In genomic region chr9:93962561-93963440, GRCh38 we compare ENCODE assay signal across 8 cellular contexts. TPM values are rescaled to one million over a fixed set of nuclear protein-coding genes. Genes with fewer than 3 reads are reported as not detected.
DNase-seq lines count a peak whose midpoint lies in the region; ATAC-seq and TF ChIP-seq lines count a peak whose summit lies in the region.

No MANE protein-coding gene starts in this region.

- POLR2A ChIA-PET in HEK293 (lab: Yijun Ruan, JAX) = interaction anchor here (0.6 kb wide), 1 partner anchor 238 kb away, joined by 6 read pairs; no protein-coding TSS in a partner anchor

- no peak overlapping the region for H3K27ac ChIP-seq in C4-2B
- H3K27ac ChIP-seq in HEK293 (ENCODE audit: extremely low read depth, low read depth, low read length) = no peak overlapping the region

- H3K9me3 ChIP-seq in HEK293 (ENCODE audit: control insufficient read depth, insufficient read depth, low read depth, low read length) = no peaks in the 10 kb centered on the region

- TF ChIP-seq CTCF in C4-2B (conservative IDR thresholded peaks at IDR 0.05) (peak; percentile 90), HEK293 (tag by site-specific recombination; IDR thresholded peaks at IDR 0.05) (0 out of 2 replicates have a peak, but pooled peaks have one; percentile 7)

- no peak overlapping the region for H3K4me3 ChIP-seq in HEK293 (ENCODE audit: low read depth, low read length)

- CTCF ChIA-PET in HEK293 (lab: Yijun Ruan, JAX) = interaction anchor here (0.7 to 6.4 kb wide), 27 partner anchors 10 to 334 kb away, joined by 3 to 96 read pairs (median 4); no protein-coding TSS in a partner anchor

- H3K36me3 ChIP-seq in HEK293 (ENCODE audit: control insufficient read depth in 2 of 2, insufficient read depth in 1 of 2, low read length in 2 of 2) = no peaks in the 10 kb centered on the region

- peak; percentile 80 for ATAC-seq in left colon
- ATAC-seq in HG03039 (IDR thresholded peaks at IDR 0.05; ENCODE audit: unreplicated experiment) = no peak

- no peaks in the 10 kb centered on the region for H3K4me1 ChIP-seq in HEK293 (ENCODE audit: control insufficient read depth, insufficient read depth, low read length)

- DNase-seq in NCI-H345 (lab: John Stamatoyannopoulos, UW) (peak; percentile 71), left colon (peak; percentile 54 to 82)
- DNase-seq in activated CD4-positive, CD25-positive, alpha-beta regulatory T cell treated with anti-CD3 and anti-CD28 coated beads, Interleukin-2, amount 50 U/mL, for 72 hours = peak; percentile 74
- DNase-seq in central memory CD4-positive, alpha-beta T cell = peak; percentile 71
- DNase-seq in stimulated activated CD4-positive, alpha-beta T cell treated with anti-CD3 and anti-CD28 coated beads, Interleukin-2, amount 100 ng/mL, for 4 hours (ENCODE audit: low read depth) = peak; percentile 79

- intact Hi-C loops in left colon (cut with DNase I, micrococcal nuclease) = loop anchor here (5.0 kb wide), 1 partner anchor 280 kb away; no protein-coding TSS in a partner anchor

TF ChIP-seq in HEK293, 187 proteins besides CTCF, POLR2A, EP300 and RAD21 (continues in another document):
- TF ChIP-seq, protein P1, sequence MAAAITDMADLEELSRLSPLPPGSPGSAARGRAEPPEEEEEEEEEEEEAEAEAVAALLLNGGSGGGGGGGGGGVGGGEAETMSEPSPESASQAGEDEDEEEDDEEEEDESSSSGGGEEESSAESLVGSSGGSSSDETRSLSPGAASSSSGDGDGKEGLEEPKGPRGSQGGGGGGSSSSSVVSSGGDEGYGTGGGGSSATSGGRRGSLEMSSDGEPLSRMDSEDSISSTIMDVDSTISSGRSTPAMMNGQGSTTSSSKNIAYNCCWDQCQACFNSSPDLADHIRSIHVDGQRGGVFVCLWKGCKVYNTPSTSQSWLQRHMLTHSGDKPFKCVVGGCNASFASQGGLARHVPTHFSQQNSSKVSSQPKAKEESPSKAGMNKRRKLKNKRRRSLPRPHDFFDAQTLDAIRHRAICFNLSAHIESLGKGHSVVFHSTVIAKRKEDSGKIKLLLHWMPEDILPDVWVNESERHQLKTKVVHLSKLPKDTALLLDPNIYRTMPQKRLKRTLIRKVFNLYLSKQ (tag by site-specific recombination; IDR thresholded peaks at IDR 0.05; ENCODE audit: borderline replicate concordance) = no peak
- TF ChIP-seq ZNF654 (tag by site-specific recombination; IDR thresholded peaks at IDR 0.05; ENCODE audit: low read depth) (peak; percentile 82), ZNF792 (tag by site-specific recombination; IDR thresholded peaks at IDR 0.05) (no peak), KLF10 (tag by site-specific recombination; IDR thresholded peaks at IDR 0.05) (no peak), ZNF600 (tag by site-specific recombination; IDR thresholded peaks at IDR 0.05) (no peak), ZNF701 (tag by site-specific recombination; IDR thresholded peaks at IDR 0.05) (no peak), ZFHX2 (tag by site-specific recombination; conservative IDR thresholded peaks at IDR 0.05) (peak; percentile 53; the same call in 1 of the 2 replicates), GLIS1 (tag by site-specific recombination; IDR thresholded peaks at IDR 0.05) (peak; percentile 51; the same call in 1 of the 2 replicates), ZNF571 (tag by site-specific recombination; IDR thresholded peaks at IDR 0.05) (no peak), ZBTB8A (tag by site-specific recombination; IDR thresholded peaks at IDR 0.05) (0 out of 2 replicates have a peak, but pooled peaks have one; percentile 32), ZNF169 (tag by site-specific recombination; IDR thresholded peaks at IDR 0.05) (no peak), ZNF184 (tag by site-specific recombination; IDR thresholded peaks at IDR 0.05) (no peak), ZNF423 (tag by site-specific recombination; IDR thresholded peaks at IDR 0.05) (no peak), HOXD13 (CRISPR knock-in tag; IDR thresholded peaks at IDR 0.05; ENCODE audit: borderline replicate concordance) (no peak), ZNF133 (tag by site-specific recombination; IDR thresholded peaks at IDR 0.05) (no peak), ZFP37 (tag by site-specific recombination; IDR thresholded peaks at IDR 0.05) (no peak), ZNF302 (tag by site-specific recombination; IDR thresholded peaks at IDR 0.05; ENCODE audit: low read depth) (no peak), GLI2 (tag by site-specific recombination; IDR thresholded peaks at IDR 0.05; ENCODE audit: borderline replicate concordance, low read depth) (no peak)
- TF ChIP-seq, protein P2, sequence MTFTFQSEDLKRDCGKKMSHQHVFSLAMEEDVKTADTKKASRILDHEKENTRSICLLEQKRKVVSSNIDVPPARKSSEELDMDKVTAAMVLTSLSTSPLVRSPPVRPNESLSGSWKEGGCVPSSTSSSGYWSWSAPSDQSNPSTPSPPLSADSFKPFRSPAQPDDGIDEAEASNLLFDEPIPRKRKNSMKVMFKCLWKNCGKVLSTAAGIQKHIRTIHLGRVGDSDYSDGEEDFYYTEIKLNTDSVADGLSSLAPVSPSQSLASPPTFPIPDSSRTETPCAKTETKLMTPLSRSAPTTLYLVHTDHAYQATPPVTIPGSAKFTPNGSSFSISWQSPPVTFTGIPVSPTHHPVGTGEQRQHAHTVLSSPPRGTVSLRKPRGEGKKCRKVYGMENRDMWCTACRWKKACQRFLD (tag by site-specific recombination; IDR thresholded peaks at IDR 0.05) = no peak
- TF ChIP-seq, protein P3, sequence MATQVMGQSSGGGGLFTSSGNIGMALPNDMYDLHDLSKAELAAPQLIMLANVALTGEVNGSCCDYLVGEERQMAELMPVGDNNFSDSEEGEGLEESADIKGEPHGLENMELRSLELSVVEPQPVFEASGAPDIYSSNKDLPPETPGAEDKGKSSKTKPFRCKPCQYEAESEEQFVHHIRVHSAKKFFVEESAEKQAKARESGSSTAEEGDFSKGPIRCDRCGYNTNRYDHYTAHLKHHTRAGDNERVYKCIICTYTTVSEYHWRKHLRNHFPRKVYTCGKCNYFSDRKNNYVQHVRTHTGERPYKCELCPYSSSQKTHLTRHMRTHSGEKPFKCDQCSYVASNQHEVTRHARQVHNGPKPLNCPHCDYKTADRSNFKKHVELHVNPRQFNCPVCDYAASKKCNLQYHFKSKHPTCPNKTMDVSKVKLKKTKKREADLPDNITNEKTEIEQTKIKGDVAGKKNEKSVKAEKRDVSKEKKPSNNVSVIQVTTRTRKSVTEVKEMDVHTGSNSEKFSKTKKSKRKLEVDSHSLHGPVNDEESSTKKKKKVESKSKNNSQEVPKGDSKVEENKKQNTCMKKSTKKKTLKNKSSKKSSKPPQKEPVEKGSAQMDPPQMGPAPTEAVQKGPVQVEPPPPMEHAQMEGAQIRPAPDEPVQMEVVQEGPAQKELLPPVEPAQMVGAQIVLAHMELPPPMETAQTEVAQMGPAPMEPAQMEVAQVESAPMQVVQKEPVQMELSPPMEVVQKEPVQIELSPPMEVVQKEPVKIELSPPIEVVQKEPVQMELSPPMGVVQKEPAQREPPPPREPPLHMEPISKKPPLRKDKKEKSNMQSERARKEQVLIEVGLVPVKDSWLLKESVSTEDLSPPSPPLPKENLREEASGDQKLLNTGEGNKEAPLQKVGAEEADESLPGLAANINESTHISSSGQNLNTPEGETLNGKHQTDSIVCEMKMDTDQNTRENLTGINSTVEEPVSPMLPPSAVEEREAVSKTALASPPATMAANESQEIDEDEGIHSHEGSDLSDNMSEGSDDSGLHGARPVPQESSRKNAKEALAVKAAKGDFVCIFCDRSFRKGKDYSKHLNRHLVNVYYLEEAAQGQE (tag by site-specific recombination; IDR thresholded peaks at IDR 0.05) = no peak
- TF ChIP-seq, protein P4, sequence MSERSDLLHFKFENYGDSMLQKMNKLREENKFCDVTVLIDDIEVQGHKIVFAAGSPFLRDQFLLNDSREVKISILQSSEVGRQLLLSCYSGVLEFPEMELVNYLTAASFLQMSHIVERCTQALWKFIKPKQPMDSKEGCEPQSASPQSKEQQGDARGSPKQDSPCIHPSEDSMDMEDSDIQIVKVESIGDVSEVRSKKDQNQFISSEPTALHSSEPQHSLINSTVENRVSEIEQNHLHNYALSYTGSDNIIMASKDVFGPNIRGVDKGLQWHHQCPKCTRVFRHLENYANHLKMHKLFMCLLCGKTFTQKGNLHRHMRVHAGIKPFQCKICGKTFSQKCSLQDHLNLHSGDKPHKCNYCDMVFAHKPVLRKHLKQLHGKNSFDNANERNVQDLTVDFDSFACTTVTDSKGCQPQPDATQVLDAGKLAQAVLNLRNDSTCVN (tag by site-specific recombination; optimal IDR thresholded peaks at IDR 0.05) = no peak
- TF ChIP-seq, protein P5, sequence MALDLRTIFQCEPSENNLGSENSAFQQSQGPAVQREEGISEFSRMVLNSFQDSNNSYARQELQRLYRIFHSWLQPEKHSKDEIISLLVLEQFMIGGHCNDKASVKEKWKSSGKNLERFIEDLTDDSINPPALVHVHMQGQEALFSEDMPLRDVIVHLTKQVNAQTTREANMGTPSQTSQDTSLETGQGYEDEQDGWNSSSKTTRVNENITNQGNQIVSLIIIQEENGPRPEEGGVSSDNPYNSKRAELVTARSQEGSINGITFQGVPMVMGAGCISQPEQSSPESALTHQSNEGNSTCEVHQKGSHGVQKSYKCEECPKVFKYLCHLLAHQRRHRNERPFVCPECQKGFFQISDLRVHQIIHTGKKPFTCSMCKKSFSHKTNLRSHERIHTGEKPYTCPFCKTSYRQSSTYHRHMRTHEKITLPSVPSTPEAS (tag by site-specific recombination; IDR thresholded peaks at IDR 0.05) = no peak
- TF ChIP-seq, protein P6, sequence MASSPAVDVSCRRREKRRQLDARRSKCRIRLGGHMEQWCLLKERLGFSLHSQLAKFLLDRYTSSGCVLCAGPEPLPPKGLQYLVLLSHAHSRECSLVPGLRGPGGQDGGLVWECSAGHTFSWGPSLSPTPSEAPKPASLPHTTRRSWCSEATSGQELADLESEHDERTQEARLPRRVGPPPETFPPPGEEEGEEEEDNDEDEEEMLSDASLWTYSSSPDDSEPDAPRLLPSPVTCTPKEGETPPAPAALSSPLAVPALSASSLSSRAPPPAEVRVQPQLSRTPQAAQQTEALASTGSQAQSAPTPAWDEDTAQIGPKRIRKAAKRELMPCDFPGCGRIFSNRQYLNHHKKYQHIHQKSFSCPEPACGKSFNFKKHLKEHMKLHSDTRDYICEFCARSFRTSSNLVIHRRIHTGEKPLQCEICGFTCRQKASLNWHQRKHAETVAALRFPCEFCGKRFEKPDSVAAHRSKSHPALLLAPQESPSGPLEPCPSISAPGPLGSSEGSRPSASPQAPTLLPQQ (tag by site-specific recombination; IDR thresholded peaks at IDR 0.05) = no peak

RNA-seq across cellular contexts. Expression of gene BARX1, which starts 7.6 kb away (rescaled TPM):
- under 1 TPM in 1 of 2 donors, not detected in 1; 0.18 TPM for total RNA-seq in left colon
